In genomic region chr17:4944163-4944553, GRCh38 we compare ENCODE assay signal across 7 cellular contexts. TPM values are rescaled to one million over a fixed set of nuclear protein-coding genes. Genes with fewer than 3 reads are reported as not detected.
A peak's percentile ranks its signal among the peaks of the same experiment; 100 is the strongest.
DNase-seq lines count a peak whose midpoint lies in the region; ATAC-seq and TF ChIP-seq lines count a peak whose summit lies in the region.
"Had no signal": no experiment of that assay in that cellular context is flagged by ENCODE, and none has a peak within 500 bp of the region (broad histone marks: within the 10 kb centered on the region; RNA-seq: fewer than 3 reads in every experiment).

No MANE protein-coding gene starts in this region.

- H3K27me3 Mint-ChIP-seq in activated T-cell treated with anti-CD3 and anti-CD28 coated beads, Interleukin-2, amount 50 U/mL, for 4 hours (ENCODE audit: low read depth): no peaks in the 10 kb centered on the region

- H3K27me3 ChIP-seq in HUES48 (ENCODE audit: control insufficient read depth, insufficient read depth, low read length): no peaks in the 10 kb centered on the region
- H3K27me3 ChIP-seq in neutrophil: no peaks in the 10 kb centered on the region

- H3K4me3 Mint-ChIP-seq in activated T-cell treated with anti-CD3 and anti-CD28 coated beads, Interleukin-2, amount 50 U/mL, for 4 hours: peak overlapping the region; percentile 94

- H3K36me3 ChIP-seq in HUES48 (ENCODE audit: control insufficient read depth, insufficient read depth, low read length) (peaks cover 51% of the 10 kb centered on the region), neutrophil (peaks cover 39% of the 10 kb centered on the region)

- H3K9ac ChIP-seq in HUES48 (ENCODE audit: low read depth, low read length): 0 out of 2 replicates have a peak overlapping the region, but pooled peaks have one; percentile 25

- H3K9me3 Mint-ChIP-seq in activated T-cell treated with anti-CD3 and anti-CD28 coated beads, Interleukin-2, amount 50 U/mL, for 4 hours: no peaks in the 10 kb centered on the region

- peaks cover 43% of the 10 kb centered on the region for H3K36me3 Mint-ChIP-seq in activated T-cell treated with anti-CD3 and anti-CD28 coated beads, Interleukin-2, amount 50 U/mL, for 4 hours (ENCODE audit: insufficient read depth)

- H3K4me1 Mint-ChIP-seq in activated T-cell treated with anti-CD3 and anti-CD28 coated beads, Interleukin-2, amount 50 U/mL, for 4 hours (ENCODE audit: low read depth): peaks cover 57% of the 10 kb centered on the region

- H3K9me3 ChIP-seq in HUES48 (ENCODE audit: control insufficient read depth, insufficient read depth, low read length): no peaks in the 10 kb centered on the region
- no peaks in the 10 kb centered on the region for H3K9me3 ChIP-seq in neutrophil

- H3K4me1 ChIP-seq in HUES48 (ENCODE audit: control insufficient read depth, insufficient read depth, low read length): peaks cover 13% of the 10 kb centered on the region; the same call in 1 of the 2 replicates
- H3K4me1 ChIP-seq in neutrophil (ENCODE audit: control insufficient read depth in 1 of 2, insufficient read depth in 1 of 2, low read depth in 1 of 2, low read length in 1 of 2): peaks cover 78 to 91% of the 10 kb centered on the region in 2 experiments

- DNase-seq in activated T-cell treated with anti-CD3 and anti-CD28 coated beads, Interleukin-2, amount 50 U/mL, for 4 hours: no peak
- no peak for DNase-seq in NCI-H2081 (lab: John Stamatoyannopoulos, UW)
- DNase-seq in GM19240 (ENCODE audit: insufficient read length, low spot score): no peak
- no peak for DNase-seq in NCI-H1417 (lab: John Stamatoyannopoulos, UW)

- TF ChIP-seq CTCF in neutrophil (IDR thresholded peaks at IDR 0.05): no peak

- peak overlapping the region; percentile 76 for H3K27ac ChIP-seq in HUES48 (ENCODE audit: low read depth, low read length)
- peak overlapping the region; percentile 96 for H3K27ac ChIP-seq in neutrophil

- ATAC-seq in activated T-cell treated with anti-CD3 and anti-CD28 coated beads, Interleukin-2, amount 50 U/mL, for 4 hours: no peak

- H3K4me3 ChIP-seq in HUES48 (ENCODE audit: low read depth, low read length): no peak overlapping the region
- H3K4me3 ChIP-seq in neutrophil (ENCODE audit: low read depth in 1 of 2, low read length in 1 of 2): peak overlapping the region; percentile 99

RNA-seq across cellular contexts. Expression of gene RNF167, which starts 4.1 kb away (rescaled TPM):
- total RNA-seq in activated T-cell treated with anti-CD3 and anti-CD28 coated beads, Interleukin-2, amount 50 U/mL, for 4 hours: 100 to 1,000 TPM; 121 to 140 (median 129) TPM

RNA-seq across cellular contexts. Expression of gene PFN1, which starts 4.2 kb away (rescaled TPM):
- total RNA-seq in activated T-cell treated with anti-CD3 and anti-CD28 coated beads, Interleukin-2, amount 50 U/mL, for 4 hours: 1,000 to 10,000 TPM; 1,652 to 1,716 (median 1,674) TPM

RNA-seq across cellular contexts. Expression of gene SLC25A11, which starts 4.3 kb away (rescaled TPM):
- 100 to 1,000 TPM in 1 of 3 donors, 10 to 100 TPM in 2; 89.7 to 102 (median 98.1) TPM for total RNA-seq in activated T-cell treated with anti-CD3 and anti-CD28 coated beads, Interleukin-2, amount 50 U/mL, for 4 hours

RNA-seq across cellular contexts. Expression of gene ENO3, which starts 6.8 kb away (rescaled TPM):
- total RNA-seq in activated T-cell treated with anti-CD3 and anti-CD28 coated beads, Interleukin-2, amount 50 U/mL, for 4 hours: 10 to 100 TPM; 25.8 to 26.9 (median 26.0) TPM

RNA-seq across cellular contexts. Expression of gene GP1BA, which starts 12.1 kb away (rescaled TPM):
- total RNA-seq in activated T-cell treated with anti-CD3 and anti-CD28 coated beads, Interleukin-2, amount 50 U/mL, for 4 hours: under 1 TPM; 0.21 to 0.49 (median 0.25) TPM
- total RNA-seq: RPMI7951 had no signal
